Comparison of ENCODE assay signal across 8 cellular contexts in genomic region chr14:89041245-89041585, GRCh38.
DNase-seq lines count a peak whose midpoint lies in the region; ATAC-seq lines count a peak whose summit lies in the region.

No MANE protein-coding gene starts in this region.

- H4K91ac ChIP-seq in neuronal stem cell (ENCODE audit: low read depth, low read length, poor library complexity) = no peak overlapping the region

- no peak overlapping the region for H3K4me3 ChIP-seq in neuronal stem cell (ENCODE audit: low read length in 2 of 2)

- H2AFZ ChIP-seq in neuronal stem cell (ENCODE audit: low read length) = peak overlapping the region; percentile 90

- no peak overlapping the region for H2BK15ac ChIP-seq in neuronal stem cell (ENCODE audit: low read length)

- no peak overlapping the region for H2BK12ac ChIP-seq in neuronal stem cell (ENCODE audit: low read length)

- DNase-seq in COR-L47 (lab: John Stamatoyannopoulos, UW) = peak; percentile 57
- DNase-seq in NCI-H2196 treated with DMSO at 0.1 percent for 48 hours (lab: John Stamatoyannopoulos, UW; ENCODE audit: unreplicated experiment) = peak; percentile 57
- DNase-seq in dermis microvascular lymphatic vessel endothelial cell (ENCODE audit: low read depth in 2 of 2) = peak; percentile 60 to 62
- DNase-seq in neuronal stem cell (ENCODE audit: low spot score) = no peak
- DNase-seq in pons (ENCODE audit: low spot score) = no peak

- H2AK5ac ChIP-seq in neuronal stem cell (ENCODE audit: low read depth, low read length) = no peak overlapping the region

- ATAC-seq in HG02973 (IDR thresholded peaks at IDR 0.05; ENCODE audit: unreplicated experiment) (no peak), GM19351 (IDR thresholded peaks at IDR 0.05; ENCODE audit: unreplicated experiment) (no peak), HG03135 (IDR thresholded peaks at IDR 0.05; ENCODE audit: unreplicated experiment) (no peak)

- H3K79me1 ChIP-seq in neuronal stem cell (ENCODE audit: low read depth, low read length) = no peaks in the 10 kb centered on the region

- H3K18ac ChIP-seq in neuronal stem cell (ENCODE audit: low read length) = no peak overlapping the region

- no peaks in the 10 kb centered on the region for H3K27me3 ChIP-seq in neuronal stem cell (ENCODE audit: control insufficient read depth in 3 of 3, insufficient read depth in 3 of 3, low read depth in 1 of 3, low read length in 3 of 3)

- no peak overlapping the region for H3K9ac ChIP-seq in neuronal stem cell (ENCODE audit: low read depth, low read length, poor library complexity)

- H2BK5ac ChIP-seq in neuronal stem cell (ENCODE audit: low read length) = peak overlapping the region; percentile 39

- no peak overlapping the region for H3K4me2 ChIP-seq in neuronal stem cell (ENCODE audit: insufficient read depth, low read length, poor library complexity, severe bottlenecking)

- no peak overlapping the region for H3K27ac ChIP-seq in neuronal stem cell (replicated peaks; ENCODE audit: low read length)

- no peak overlapping the region for H3K14ac ChIP-seq in neuronal stem cell (ENCODE audit: low read length)

- no peaks in the 10 kb centered on the region for H3K36me3 ChIP-seq in neuronal stem cell (replicated peaks in 1 of 2; ENCODE audit: control insufficient read depth in 2 of 2, insufficient read depth in 2 of 2, low read length in 2 of 2)

- no CpG with 5 or more reads among the region's 8 CpGs for WGBS in neuronal stem cell (ENCODE audit: extremely low coverage in 2 of 2, insufficient read length in 2 of 2, insufficient replicate concordance in 1 of 2), 2 donors

- no peak overlapping the region for H3K23ac ChIP-seq in neuronal stem cell (ENCODE audit: low read depth, low read length, poor library complexity)

- peak overlapping the region; percentile 30 for H2BK120ac ChIP-seq in neuronal stem cell (ENCODE audit: low read depth, low read length)

- H3K4me1 ChIP-seq in neuronal stem cell (ENCODE audit: control insufficient read depth in 2 of 2, insufficient read depth in 1 of 2, low read depth in 1 of 2, low read length in 2 of 2) = peaks cover 0 to 4% of the 10 kb centered on the region in 2 donors

- H3K9me3 ChIP-seq in neuronal stem cell (replicated peaks in 1 of 2; ENCODE audit: control insufficient read depth in 2 of 2, insufficient read depth in 1 of 2, low read depth in 1 of 2, low read length in 2 of 2) = peaks cover 0 to 3% of the 10 kb centered on the region in 2 donors

- H4K8ac ChIP-seq in neuronal stem cell (ENCODE audit: low read depth, low read length) = no peak overlapping the region

- H3K4ac ChIP-seq in neuronal stem cell (ENCODE audit: low read length) = no peak overlapping the region

Comparison
In these comparisons a context has a peak if more than half of its experiments do, and no peak if none do; other contexts are left out.
1. DNase-seq: peak in COR-L47 (single experiment), NCI-H2196 treated with DMSO at 0.1 percent for 48 hours (single experiment) and dermis microvascular lymphatic vessel endothelial cell (2 of 2); none in neuronal stem cell (single experiment) and pons (single experiment).